In the genomic region with DNA sequence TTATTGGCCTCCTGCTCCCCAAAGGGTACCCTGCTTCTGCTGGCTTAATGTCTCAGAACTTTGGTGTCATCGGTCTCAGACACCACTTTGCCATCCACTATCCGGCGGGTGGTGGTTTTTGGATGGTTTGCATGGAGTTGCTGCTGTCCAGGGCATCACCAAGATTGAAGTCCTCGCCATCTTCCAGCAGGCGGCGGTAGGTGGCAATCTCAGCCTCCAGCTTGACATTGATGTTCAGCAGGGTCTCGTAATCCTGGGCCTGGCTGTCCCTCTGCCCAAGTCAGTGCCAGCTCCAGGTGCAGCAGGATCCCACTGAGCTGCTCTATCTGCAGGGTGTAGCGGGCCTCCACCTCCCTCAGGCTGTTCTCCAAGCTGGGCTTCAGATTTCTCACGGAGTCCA, we compare ENCODE assay signal across 9 cellular contexts. TPM values are rescaled to one million over a fixed set of nuclear protein-coding genes. Genes with fewer than 3 reads are reported as not detected.
DNase-seq lines count a peak whose midpoint lies in the region; ATAC-seq and TF ChIP-seq lines count a peak whose summit lies in the region.
"Not testable (repeated sequence)": the region's sequence is repeated elsewhere in the genome, so short reads cannot be mapped to it uniquely, and the experiment has no call there.
"Had no signal": no experiment of that assay in that cellular context is flagged by ENCODE, and none has a peak within 500 bp of the region (broad histone marks: within the 10 kb centered on the region; RNA-seq: fewer than 3 reads in every experiment).

No MANE protein-coding gene starts in this region.

- DNase-seq in DMS53 (lab: John Stamatoyannopoulos, UW): peak; percentile 49
- peak; percentile 63 for DNase-seq in SK-MEL-5 (ENCODE audit: low read depth, low spot score)
- DNase-seq in activated CD8-positive, alpha-beta memory T cell treated with anti-CD3 and anti-CD28 coated beads, Interleukin-2, amount 10 ng/mL, durations not matched to agents 7 days and 5 days: peak; percentile 77
- peak; percentile 43 to 48 for DNase-seq in cardiac fibroblast (ENCODE audit: low read depth in 2 of 2)
- DNase-seq in iPS-NIHi7 (ENCODE audit: extremely low spot score): peak; percentile 24
- DNase-seq in retina: peak; percentile 52
- DNase-seq in stimulated activated CD8-positive, alpha-beta memory T cell treated with anti-CD3 and anti-CD28 coated beads, Interleukin-7, amount 100 ng/mL, for 48 hours (ENCODE audit: extremely low read depth in 1 of 2, low read depth in 1 of 2): peak; percentile 32 to 35

- H3K9me3 Mint-ChIP-seq in activated CD8-positive, alpha-beta memory T cell treated with anti-CD3 and anti-CD28 coated beads, Interleukin-2, amount 10 ng/mL, durations not matched to agents 7 days and 5 days (ENCODE audit: low read depth): not testable (repeated sequence)

- peak; percentile 45 for ATAC-seq in activated CD8-positive, alpha-beta memory T cell treated with anti-CD3 and anti-CD28 coated beads, Interleukin-2, amount 10 ng/mL, durations not matched to agents 7 days and 5 days

- H3K27me3 Mint-ChIP-seq in activated CD8-positive, alpha-beta memory T cell treated with anti-CD3 and anti-CD28 coated beads, Interleukin-2, amount 10 ng/mL, durations not matched to agents 7 days and 5 days: peaks cover 44% of the 10 kb centered on the region

- H3K27ac Mint-ChIP-seq in activated CD8-positive, alpha-beta memory T cell treated with anti-CD3 and anti-CD28 coated beads, Interleukin-2, amount 10 ng/mL, durations not matched to agents 7 days and 5 days: not testable (repeated sequence)

- in situ Hi-C loops in SK-MEL-5 (cut with HindIII; ENCODE audit: low pct_unique_long_range_greater_than_20kb, low sequenced_read_pairs): not testable (repeated sequence)

- H3K4me3 ChIP-seq in cardiac fibroblast (replicated peaks in 1 of 2; ENCODE audit: low read depth in 2 of 2, low read length in 2 of 2): not testable (repeated sequence)

- H3K4me3 Mint-ChIP-seq in activated CD8-positive, alpha-beta memory T cell treated with anti-CD3 and anti-CD28 coated beads, Interleukin-2, amount 10 ng/mL, durations not matched to agents 7 days and 5 days: not testable (repeated sequence)

- not testable (repeated sequence) for H3K4me1 Mint-ChIP-seq in activated CD8-positive, alpha-beta memory T cell treated with anti-CD3 and anti-CD28 coated beads, Interleukin-2, amount 10 ng/mL, durations not matched to agents 7 days and 5 days

- CTCF ChIA-PET in activated CD8-positive, alpha-beta memory T cell treated with anti-CD3 and anti-CD28 coated beads, Interleukin-2, amount 10 ng/mL, durations not matched to agents 7 days and 5 days (lab: Charles Lee): interaction anchor here (0.6 to 3.2 kb wide), 13 partner anchors 8 to 1886 kb away, joined by 3 to 31 read pairs (median 5); a partner anchor contains a TSS

- TF ChIP-seq CTCF in LNCAP (IDR thresholded peaks at IDR 0.05) (0 out of 2 replicates have a peak, but pooled peaks have one; percentile 7), cardiac fibroblast (IDR thresholded peaks at IDR 0.05; ENCODE audit: low read depth, low read length) (peak; percentile 47)

- H3K36me3 Mint-ChIP-seq in activated CD8-positive, alpha-beta memory T cell treated with anti-CD3 and anti-CD28 coated beads, Interleukin-2, amount 10 ng/mL, durations not matched to agents 7 days and 5 days: not testable (repeated sequence)

RNA-seq across cellular contexts. Expression of a gene that starts 9.1 kb away (rescaled TPM):
- 0.35 and 0.48 TPM in 2 replicates for total RNA-seq in SK-MEL-5 (2014; rRNA removed; shearing (Covaris generic))
- polyA plus RNA-seq in SK-MEL-5 (2015; cell fraction: cytosol; rRNA removed): 0.27 and 0.29 TPM in 2 replicates
- 0.22 and 0.28 TPM in 2 replicates for polyA plus RNA-seq in SK-MEL-5 (2015; cell fraction: nucleus; rRNA removed)
- total RNA-seq in activated CD8-positive, alpha-beta memory T cell treated with anti-CD3 and anti-CD28 coated beads, Interleukin-2, amount 10 ng/mL, durations not matched to agents 7 days and 5 days: under 1 TPM; 0.05 to 0.09 TPM

RNA-seq across cellular contexts. Expression of a gene that starts 28.3 kb away (rescaled TPM):
- not detected in 2 replicates for total RNA-seq in SK-MEL-5 (2014; rRNA removed; shearing (Covaris generic))
- not detected in 2 replicates for polyA plus RNA-seq in SK-MEL-5 (2015; cell fraction: cytosol; rRNA removed)
- polyA plus RNA-seq in SK-MEL-5 (2015; cell fraction: nucleus; rRNA removed): not detected in 2 replicates
- total RNA-seq in activated CD8-positive, alpha-beta memory T cell treated with anti-CD3 and anti-CD28 coated beads, Interleukin-2, amount 10 ng/mL, durations not matched to agents 7 days and 5 days: not detected
- total RNA-seq: left colon had no signal

RNA-seq across cellular contexts. Expression of a gene that starts 54.0 kb away (rescaled TPM):
- 3,441 and 3,581 TPM in 2 replicates for total RNA-seq in SK-MEL-5 (2014; rRNA removed; shearing (Covaris generic))
- 1,229 and 1,284 TPM in 2 replicates for polyA plus RNA-seq in SK-MEL-5 (2015; cell fraction: cytosol; rRNA removed)
- polyA plus RNA-seq in SK-MEL-5 (2015; cell fraction: nucleus; rRNA removed): 323 and 338 TPM in 2 replicates
- 1,000 to 10,000 TPM; 1,759 to 1,893 TPM for total RNA-seq in activated CD8-positive, alpha-beta memory T cell treated with anti-CD3 and anti-CD28 coated beads, Interleukin-2, amount 10 ng/mL, durations not matched to agents 7 days and 5 days

Comparison
In these comparisons a context has a peak if more than half of its experiments do, and no peak if none do; other contexts are left out.
1. DNase-seq: peak in every context shown above with its lines; median percentile 77 in activated CD8-positive, alpha-beta memory T cell treated with anti-CD3 and anti-CD28 coated beads, Interleukin-2, amount 10 ng/mL, durations not matched to agents 7 days and 5 days; 63 in SK-MEL-5; 52 in retina; 49 in DMS53; 46 in cardiac fibroblast; 34 in stimulated activated CD8-positive, alpha-beta memory T cell treated with anti-CD3 and anti-CD28 coated beads, Interleukin-7, amount 100 ng/mL, for 48 hours; 24 in iPS-NIHi7.